Comparison of ENCODE assay signal across 9 cellular contexts in the genomic region with DNA sequence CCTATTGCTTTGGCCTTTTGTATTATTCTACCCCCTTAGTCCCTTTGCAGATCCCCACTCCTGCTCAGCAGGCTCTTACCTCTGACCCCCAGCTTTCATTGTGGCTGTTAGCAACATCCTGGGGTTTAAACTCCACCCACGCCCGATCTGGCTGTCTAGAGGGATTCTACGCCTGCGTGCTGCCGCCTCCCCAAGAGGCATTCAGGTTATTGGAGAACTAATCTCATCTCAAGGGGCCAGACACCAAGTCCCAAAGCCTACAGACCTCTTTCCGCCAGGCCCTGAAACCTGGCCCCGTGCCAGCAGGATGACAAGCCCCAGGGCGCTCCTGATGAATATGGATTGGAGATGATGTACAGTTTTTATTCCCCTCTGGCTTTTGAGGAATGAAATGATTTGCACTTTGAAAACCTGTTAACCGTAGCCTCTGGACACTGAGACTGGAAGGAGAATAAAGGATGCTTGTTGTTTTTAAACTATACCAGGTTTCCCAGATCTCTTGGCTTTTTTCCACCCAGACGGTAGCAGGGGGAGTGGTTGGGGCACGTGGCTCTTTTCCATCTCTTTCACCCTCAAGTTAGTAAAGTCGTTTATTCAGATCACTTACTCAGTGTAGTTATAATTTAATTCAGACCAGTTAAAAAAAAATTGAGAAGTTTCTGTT. TPM values are rescaled to one million over a fixed set of nuclear protein-coding genes. Genes with fewer than 3 reads are reported as not detected.
DNase-seq lines count a peak whose midpoint lies in the region; ATAC-seq and TF ChIP-seq lines count a peak whose summit lies in the region.
"Had no signal": no experiment of that assay in that cellular context is flagged by ENCODE, and none has a peak within 500 bp of the region (broad histone marks: within the 10 kb centered on the region; RNA-seq: fewer than 3 reads in every experiment).

No MANE protein-coding gene starts in this region.

- H3K36me3 Mint-ChIP-seq in brain, result peaks cover 79% of the 10 kb centered on the region

- peak overlapping the region in 2 of 5 experiments; percentile 25 to 38 for H3K4me3 Mint-ChIP-seq in brain

- H3K27ac Mint-ChIP-seq in brain, result peak overlapping the region; percentile 43 to 90 (median 73)

- H3K9me3 Mint-ChIP-seq in brain, result no peaks in the 10 kb centered on the region

- no peak for ATAC-seq in HG03095 (IDR thresholded peaks at IDR 0.05; ENCODE audit: unreplicated experiment)
- ATAC-seq: HCT116 had no signal

- no peaks in the 10 kb centered on the region for H3K27me3 Mint-ChIP-seq in brain

- DNase-seq in DMS 273 (lab: John Stamatoyannopoulos, UW; ENCODE audit: unreplicated experiment) (peak; percentile 61), DMS 273 treated with DMSO at 0.1 percent for 48 hours (lab: John Stamatoyannopoulos, UW) (no peak), NCI-H2227 treated with DMSO at 0.1 percent for 48 hours (lab: John Stamatoyannopoulos, UW) (peak; percentile 69), renal cortical epithelial cell (ENCODE audit: low read depth) (peak; percentile 77), kidney glomerular epithelial cell (lab: John Stamatoyannopoulos, UW) (no peak), NCI-H1694 (lab: John Stamatoyannopoulos, UW) (no peak)

- TF ChIP-seq CTCF in brain (conservative IDR thresholded peaks at IDR 0.05), result no peak

- H3K4me1 Mint-ChIP-seq in brain, result peaks cover 27% of the 10 kb centered on the region

RNA-seq across cellular contexts. Expression of gene IKBKE, which starts 14.5 kb away (rescaled TPM):
- 0.59 TPM for polyA plus RNA-seq in brain (ENCODE audit: insufficient read depth, low read depth, low replicate concordance)
- 13.6 and 19.6 TPM in 2 replicates for total RNA-seq in renal cortical epithelial cell

RNA-seq across cellular contexts. Expression of gene RASSF5, which starts 51.5 kb away (rescaled TPM):
- 3.4 TPM for polyA plus RNA-seq in brain (ENCODE audit: insufficient read depth, low read depth, low replicate concordance)
- total RNA-seq in renal cortical epithelial cell, result 0.35 and 0.52 TPM in 2 replicates

Comparison
In these comparisons a context has a peak if more than half of its experiments do, and no peak if none do; other contexts are left out.
1. DNase-seq: peak in DMS 273 (single experiment), NCI-H2227 treated with DMSO at 0.1 percent for 48 hours (single experiment) and renal cortical epithelial cell (single experiment); none in DMS 273 treated with DMSO at 0.1 percent for 48 hours (single experiment), kidney glomerular epithelial cell (single experiment) and NCI-H1694 (single experiment).